In the genomic region with DNA sequence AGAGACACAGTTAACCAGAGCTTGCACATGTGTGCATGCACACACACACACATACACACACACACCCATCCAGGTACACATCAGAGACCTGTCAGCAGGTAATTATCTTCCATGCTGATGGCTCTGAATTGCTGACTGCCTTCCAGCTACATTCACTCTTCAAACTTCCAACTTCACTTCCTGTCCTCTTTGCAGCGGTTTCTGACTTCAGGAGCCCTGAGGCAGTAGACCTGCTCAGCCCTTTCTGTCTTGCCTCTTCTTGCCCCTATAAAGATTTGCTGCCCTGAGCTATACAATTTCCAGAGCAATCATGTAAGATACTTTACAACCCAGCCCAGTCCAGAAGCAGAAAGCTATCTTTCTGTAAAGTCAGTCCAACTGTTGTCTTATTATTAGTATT, we compare ENCODE assay signal across 18 cellular contexts.
DNase-seq lines count a peak whose midpoint lies in the region; ATAC-seq and TF ChIP-seq lines count a peak whose summit lies in the region.
"Had no signal": no experiment of that assay in that cellular context is flagged by ENCODE, and none has a peak within 500 bp of the region (broad histone marks: within the 10 kb centered on the region; RNA-seq: fewer than 3 reads in every experiment).

No MANE protein-coding gene starts in this region.

- H3K9me2 ChIP-seq in GM23338 (ENCODE audit: insufficient read depth), result peaks cover 16% of the 10 kb centered on the region

- H3K27ac ChIP-seq in GM23338 (ENCODE audit: low read depth), result peak overlapping the region; percentile 82; the same call in 1 of the 2 replicates
- H3K27ac ChIP-seq in epithelial cell of prostate, result no peak overlapping the region
- H3K27ac ChIP-seq in muscle layer of colon (ENCODE audit: low read depth, low read length), result peak overlapping the region; percentile 35

- ATAC-seq in GM23338 (no peak), HG02588 (IDR thresholded peaks at IDR 0.05; ENCODE audit: unreplicated experiment) (no peak), Right ventricle myocardium superior (ENCODE audit: poor library complexity) (no peak)

- H3K9me3 Mint-ChIP-seq in GM23338 (peaks cover 12% of the 10 kb centered on the region; the same call in 2 of the 3 replicates), HFFc6 (peaks cover 57% of the 10 kb centered on the region)

- intact Hi-C loops in Right ventricle myocardium superior (cut with DNase I), result no loop called here

- no peaks in the 10 kb centered on the region for H3K79me2 ChIP-seq in GM23338 (replicated peaks; ENCODE audit: insufficient read depth)

- peaks cover 1% of the 10 kb centered on the region for H3K27me3 Mint-ChIP-seq in GM23338 (ENCODE audit: insufficient read depth, low read depth, poor library complexity)
- peaks cover 2% of the 10 kb centered on the region for H3K27me3 Mint-ChIP-seq in HFFc6 (ENCODE audit: insufficient read depth)

- no peak overlapping the region; the same call in 2 of the 3 replicates for H3K4me3 Mint-ChIP-seq in GM23338
- H3K4me3 Mint-ChIP-seq in HFFc6, result no peak overlapping the region

- no peaks in the 10 kb centered on the region for H3K36me3 ChIP-seq in GM23338 (ENCODE audit: insufficient read depth)
- H3K36me3 ChIP-seq in muscle layer of colon (ENCODE audit: insufficient read depth, low read length), result no peaks in the 10 kb centered on the region
- H3K36me3 ChIP-seq: MG63 had no signal

- peaks cover 35% of the 10 kb centered on the region for H3K4me1 ChIP-seq in GM23338 (ENCODE audit: insufficient read depth)
- peaks cover 28% of the 10 kb centered on the region for H3K4me1 ChIP-seq in muscle layer of colon (ENCODE audit: insufficient read depth, low read length)

- H3K36me3 Mint-ChIP-seq in GM23338 (ENCODE audit: low read depth) (peaks cover 13% of the 10 kb centered on the region), HFFc6 (ENCODE audit: low read depth) (no peaks in the 10 kb centered on the region; the same call in 1 of the 2 replicates)

- H3K4me3 ChIP-seq in GM23338 (no peak overlapping the region), muscle layer of colon (ENCODE audit: low read depth in 1 of 2, low read length in 2 of 2) (no peak overlapping the region)
- H3K4me3 ChIP-seq: MG63 had no signal

- H3K27ac Mint-ChIP-seq in GM23338 (peak overlapping the region; percentile 67), HFFc6 (no peak overlapping the region)

- H3K27me3 ChIP-seq in GM23338 (ENCODE audit: insufficient read depth), result no peaks in the 10 kb centered on the region
- H3K27me3 ChIP-seq in muscle layer of colon (ENCODE audit: control insufficient read depth in 1 of 2, insufficient read depth in 2 of 2, low read length in 2 of 2), result no peaks in the 10 kb centered on the region

- no peak overlapping the region for H3K9ac ChIP-seq in muscle layer of colon (ENCODE audit: low read length)

- no peaks in the 10 kb centered on the region for H4K20me1 ChIP-seq in GM23338 (replicated peaks; ENCODE audit: insufficient read depth)

- H3K4me1 Mint-ChIP-seq in GM23338, result peaks cover 53% of the 10 kb centered on the region
- H3K4me1 Mint-ChIP-seq in HFFc6 (ENCODE audit: low read depth), result no peaks in the 10 kb centered on the region

- peak overlapping the region; percentile 53 for H3K4me2 ChIP-seq in GM23338

- no peaks in the 10 kb centered on the region for H3F3A ChIP-seq in GM23338 (replicated peaks; ENCODE audit: low read depth)

- H2AFZ ChIP-seq in GM23338, result no peak overlapping the region

- no peaks in the 10 kb centered on the region for H3K9me3 ChIP-seq in muscle layer of colon (ENCODE audit: low read length)
- H3K9me3 ChIP-seq: MG63 had no signal

- DNase-seq in GM23338 (ENCODE audit: low spot score), result no peak
- peak; percentile 36 for DNase-seq in NCI-H69 (lab: John Stamatoyannopoulos, UW)
- DNase-seq in epithelial cell of prostate (ENCODE audit: low read depth, low spot score), result peak; percentile 46
- no peak for DNase-seq in Right ventricle myocardium superior
- DNase-seq in HFFc6, result no peak
- no peak for DNase-seq in COLO829 (ENCODE audit: low spot score)
- DNase-seq: C1 segment of cervical spinal cord; COR-L47; EL; Karpas-422; MG63; NCI-H1092 treated with DMSO at 0.1 percent for 48 hours; NCI-H187; NCI-H226; NCI-H524 treated with DMSO at 0.1 percent for 48 hours; NK-92 treated with Interleukin-12 subunit alpha and Interleukin-12 subunit beta, amount 100 ng/mL, for 24 hours had no signal

- TF ChIP-seq CTCF in GM23338 (conservative IDR thresholded peaks at IDR 0.05; ENCODE audit: low read depth in 2 of 2) (no peak), HFFc6 (IDR thresholded peaks at IDR 0.05) (no peak)

TF ChIP-seq in GM23338, 12 proteins besides CTCF, POLR2A, EP300 and RAD21 (continues in another document):
- no peak for TF ChIP-seq JUNB (IDR thresholded peaks at IDR 0.05; ENCODE audit: unreplicated experiment)
- no peak for TF ChIP-seq CREB1 (CRISPR knock-in tag; IDR thresholded peaks at IDR 0.05; ENCODE audit: low read depth)
- TF ChIP-seq, protein P1, sequence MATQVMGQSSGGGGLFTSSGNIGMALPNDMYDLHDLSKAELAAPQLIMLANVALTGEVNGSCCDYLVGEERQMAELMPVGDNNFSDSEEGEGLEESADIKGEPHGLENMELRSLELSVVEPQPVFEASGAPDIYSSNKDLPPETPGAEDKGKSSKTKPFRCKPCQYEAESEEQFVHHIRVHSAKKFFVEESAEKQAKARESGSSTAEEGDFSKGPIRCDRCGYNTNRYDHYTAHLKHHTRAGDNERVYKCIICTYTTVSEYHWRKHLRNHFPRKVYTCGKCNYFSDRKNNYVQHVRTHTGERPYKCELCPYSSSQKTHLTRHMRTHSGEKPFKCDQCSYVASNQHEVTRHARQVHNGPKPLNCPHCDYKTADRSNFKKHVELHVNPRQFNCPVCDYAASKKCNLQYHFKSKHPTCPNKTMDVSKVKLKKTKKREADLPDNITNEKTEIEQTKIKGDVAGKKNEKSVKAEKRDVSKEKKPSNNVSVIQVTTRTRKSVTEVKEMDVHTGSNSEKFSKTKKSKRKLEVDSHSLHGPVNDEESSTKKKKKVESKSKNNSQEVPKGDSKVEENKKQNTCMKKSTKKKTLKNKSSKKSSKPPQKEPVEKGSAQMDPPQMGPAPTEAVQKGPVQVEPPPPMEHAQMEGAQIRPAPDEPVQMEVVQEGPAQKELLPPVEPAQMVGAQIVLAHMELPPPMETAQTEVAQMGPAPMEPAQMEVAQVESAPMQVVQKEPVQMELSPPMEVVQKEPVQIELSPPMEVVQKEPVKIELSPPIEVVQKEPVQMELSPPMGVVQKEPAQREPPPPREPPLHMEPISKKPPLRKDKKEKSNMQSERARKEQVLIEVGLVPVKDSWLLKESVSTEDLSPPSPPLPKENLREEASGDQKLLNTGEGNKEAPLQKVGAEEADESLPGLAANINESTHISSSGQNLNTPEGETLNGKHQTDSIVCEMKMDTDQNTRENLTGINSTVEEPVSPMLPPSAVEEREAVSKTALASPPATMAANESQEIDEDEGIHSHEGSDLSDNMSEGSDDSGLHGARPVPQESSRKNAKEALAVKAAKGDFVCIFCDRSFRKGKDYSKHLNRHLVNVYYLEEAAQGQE (IDR thresholded peaks at IDR 0.05; ENCODE audit: unreplicated experiment), result no peak
- no peak for TF ChIP-seq STAT1 (IDR thresholded peaks at IDR 0.05; ENCODE audit: unreplicated experiment)

Comparison
In these comparisons a context has a peak if more than half of its experiments do, and no peak if none do; other contexts are left out.
1. DNase-seq: peak in NCI-H69 (single experiment) and epithelial cell of prostate (single experiment); none in GM23338 (single experiment), Right ventricle myocardium superior (single experiment), HFFc6 (single experiment) and COLO829 (single experiment).